ENCODE assay signal across 1 cellular context in the genomic region with DNA sequence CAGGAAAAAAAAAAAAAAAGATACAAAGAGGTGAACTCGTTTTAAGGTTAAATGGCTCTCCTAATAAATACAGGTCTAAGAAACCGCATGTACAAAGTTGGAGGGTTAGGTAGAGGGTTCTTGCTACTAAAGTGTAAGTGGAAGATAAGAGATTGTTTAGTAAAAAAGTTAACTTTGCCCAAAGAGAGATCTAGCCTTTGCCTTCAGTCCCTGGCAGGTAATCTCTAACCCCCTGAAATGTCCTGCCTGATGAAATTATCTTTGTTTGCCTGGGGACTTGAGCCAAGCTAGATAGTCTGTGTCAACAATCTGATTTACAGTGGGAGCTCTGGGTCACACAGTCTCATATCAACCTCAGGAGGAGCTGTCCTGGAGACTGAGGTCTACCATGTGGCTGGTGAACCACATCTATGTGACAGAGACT.
TF ChIP-seq lines count a peak whose summit lies in the region.

No MANE protein-coding gene starts in this region.

TF ChIP-seq in HepG2, 621 proteins besides CTCF, POLR2A, EP300 and RAD21 (continues in another document):
- TF ChIP-seq, protein P1, sequence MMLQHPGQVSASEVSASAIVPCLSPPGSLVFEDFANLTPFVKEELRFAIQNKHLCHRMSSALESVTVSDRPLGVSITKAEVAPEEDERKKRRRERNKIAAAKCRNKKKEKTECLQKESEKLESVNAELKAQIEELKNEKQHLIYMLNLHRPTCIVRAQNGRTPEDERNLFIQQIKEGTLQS (CRISPR knock-in tag; IDR thresholded peaks at IDR 0.05): no peak
- TF ChIP-seq, protein P2, sequence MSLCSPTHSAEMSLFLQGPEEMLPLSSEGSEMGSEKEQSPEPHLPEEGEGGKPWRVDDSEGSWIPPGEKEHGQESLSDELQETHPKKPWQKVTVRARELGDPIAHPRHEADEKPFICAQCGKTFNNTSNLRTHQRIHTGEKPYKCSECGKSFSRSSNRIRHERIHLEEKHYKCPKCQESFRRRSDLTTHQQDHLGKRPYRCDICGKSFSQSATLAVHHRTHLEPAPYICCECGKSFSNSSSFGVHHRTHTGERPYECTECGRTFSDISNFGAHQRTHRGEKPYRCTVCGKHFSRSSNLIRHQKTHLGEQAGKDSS (CRISPR knock-in tag; IDR thresholded peaks at IDR 0.05; ENCODE audit: borderline replicate concordance, low read depth): no peak
- TF ChIP-seq KMT2B (CRISPR knock-in tag; IDR thresholded peaks at IDR 0.05) (0 out of 2 replicates have a peak, but pooled peaks have one; percentile 27), ZNF709 (CRISPR knock-in tag; IDR thresholded peaks at IDR 0.05) (no peak), ZNF292 (CRISPR knock-in tag; IDR thresholded peaks at IDR 0.05; ENCODE audit: borderline replicate concordance, low read depth) (peak; percentile 73; the same call in 1 of the 2 replicates), DNMT1 (CRISPR knock-in tag; IDR thresholded peaks at IDR 0.05) (no peak), GZF1 (CRISPR knock-in tag; IDR thresholded peaks at IDR 0.05) (0 out of 2 replicates have a peak, but pooled peaks have one; percentile 22), ZNF430 (CRISPR knock-in tag; IDR thresholded peaks at IDR 0.05) (0 out of 2 replicates have a peak, but pooled peaks have one; percentile 21), RFX3 (CRISPR knock-in tag; IDR thresholded peaks at IDR 0.05) (no peak), BCL6 (CRISPR knock-in tag; IDR thresholded peaks at IDR 0.05) (peak; percentile 78; the same call in 1 of the 2 replicates), TARDBP (CRISPR knock-in tag; IDR thresholded peaks at IDR 0.05) (peak; percentile 66), PITX1 (CRISPR knock-in tag; IDR thresholded peaks at IDR 0.05) (peak; percentile 75; the same call in 1 of the 2 replicates), SRSF4 (IDR thresholded peaks at IDR 0.05; ENCODE audit: low read depth, low read length, poor library complexity, severe bottlenecking) (no peak), FOXJ3 (CRISPR knock-in tag; IDR thresholded peaks at IDR 0.05; ENCODE audit: borderline replicate concordance) (peak; percentile 89; the same call in 1 of the 2 replicates), HNRNPK (IDR thresholded peaks at IDR 0.05; ENCODE audit: low read depth, low read length, poor library complexity, severe bottlenecking) (no peak), ZMYM3 (CRISPR knock-in tag; IDR thresholded peaks at IDR 0.05) (peak; percentile 19; the same call in 1 of the 2 replicates), ISL2 (CRISPR knock-in tag; IDR thresholded peaks at IDR 0.05) (peak; percentile 85), TCF12 (IDR thresholded peaks at IDR 0.05) (no peak), TCF12 (CRISPR knock-in tag; IDR thresholded peaks at IDR 0.05) (no peak), SOX13 (IDR thresholded peaks at IDR 0.05) (peak; percentile 44; the same call in 1 of the 2 replicates), SOX13 (CRISPR knock-in tag; conservative IDR thresholded peaks at IDR 0.05 in 1 of 2, IDR thresholded peaks at IDR 0.05 in 1 of 2) (peak in 1 of 2 experiments; percentile 83; a peak in 2 of 4 replicates), FOSL2 (CRISPR knock-in tag; IDR thresholded peaks at IDR 0.05) (peak; percentile 56; the same call in 1 of the 2 replicates), HNF4A (CRISPR knock-in tag; IDR thresholded peaks at IDR 0.05) (peak; percentile 73), SRF (IDR thresholded peaks at IDR 0.05; ENCODE audit: low read depth, low read length) (no peak)
- TF ChIP-seq, protein P3, sequence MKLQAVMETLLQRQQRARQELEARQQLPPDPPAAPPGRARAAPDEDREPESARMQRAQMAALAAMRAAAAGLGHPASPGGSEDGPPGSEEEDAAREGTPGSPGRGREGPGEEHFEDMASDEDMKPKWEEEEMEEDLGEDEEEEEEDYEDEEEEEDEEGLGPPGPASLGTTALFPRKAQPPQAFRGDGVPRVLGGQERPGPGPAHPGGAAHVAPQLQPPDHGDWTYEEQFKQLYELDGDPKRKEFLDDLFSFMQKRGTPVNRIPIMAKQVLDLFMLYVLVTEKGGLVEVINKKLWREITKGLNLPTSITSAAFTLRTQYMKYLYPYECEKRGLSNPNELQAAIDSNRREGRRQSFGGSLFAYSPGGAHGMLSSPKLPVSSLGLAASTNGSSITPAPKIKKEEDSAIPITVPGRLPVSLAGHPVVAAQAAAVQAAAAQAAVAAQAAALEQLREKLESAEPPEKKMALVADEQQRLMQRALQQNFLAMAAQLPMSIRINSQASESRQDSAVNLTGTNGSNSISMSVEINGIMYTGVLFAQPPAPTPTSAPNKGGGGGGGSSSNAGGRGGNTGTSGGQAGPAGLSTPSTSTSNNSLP (IDR thresholded peaks at IDR 0.05; ENCODE audit: low read depth, low read length): peak; percentile 46
- TF ChIP-seq, protein P4, sequence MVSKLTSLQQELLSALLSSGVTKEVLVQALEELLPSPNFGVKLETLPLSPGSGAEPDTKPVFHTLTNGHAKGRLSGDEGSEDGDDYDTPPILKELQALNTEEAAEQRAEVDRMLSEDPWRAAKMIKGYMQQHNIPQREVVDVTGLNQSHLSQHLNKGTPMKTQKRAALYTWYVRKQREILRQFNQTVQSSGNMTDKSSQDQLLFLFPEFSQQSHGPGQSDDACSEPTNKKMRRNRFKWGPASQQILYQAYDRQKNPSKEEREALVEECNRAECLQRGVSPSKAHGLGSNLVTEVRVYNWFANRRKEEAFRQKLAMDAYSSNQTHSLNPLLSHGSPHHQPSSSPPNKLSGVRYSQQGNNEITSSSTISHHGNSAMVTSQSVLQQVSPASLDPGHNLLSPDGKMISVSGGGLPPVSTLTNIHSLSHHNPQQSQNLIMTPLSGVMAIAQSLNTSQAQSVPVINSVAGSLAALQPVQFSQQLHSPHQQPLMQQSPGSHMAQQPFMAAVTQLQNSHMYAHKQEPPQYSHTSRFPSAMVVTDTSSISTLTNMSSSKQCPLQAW (CRISPR knock-in tag; IDR thresholded peaks at IDR 0.05): 0 out of 2 replicates have a peak, but pooled peaks have one; percentile 50
- TF ChIP-seq, protein P5, sequence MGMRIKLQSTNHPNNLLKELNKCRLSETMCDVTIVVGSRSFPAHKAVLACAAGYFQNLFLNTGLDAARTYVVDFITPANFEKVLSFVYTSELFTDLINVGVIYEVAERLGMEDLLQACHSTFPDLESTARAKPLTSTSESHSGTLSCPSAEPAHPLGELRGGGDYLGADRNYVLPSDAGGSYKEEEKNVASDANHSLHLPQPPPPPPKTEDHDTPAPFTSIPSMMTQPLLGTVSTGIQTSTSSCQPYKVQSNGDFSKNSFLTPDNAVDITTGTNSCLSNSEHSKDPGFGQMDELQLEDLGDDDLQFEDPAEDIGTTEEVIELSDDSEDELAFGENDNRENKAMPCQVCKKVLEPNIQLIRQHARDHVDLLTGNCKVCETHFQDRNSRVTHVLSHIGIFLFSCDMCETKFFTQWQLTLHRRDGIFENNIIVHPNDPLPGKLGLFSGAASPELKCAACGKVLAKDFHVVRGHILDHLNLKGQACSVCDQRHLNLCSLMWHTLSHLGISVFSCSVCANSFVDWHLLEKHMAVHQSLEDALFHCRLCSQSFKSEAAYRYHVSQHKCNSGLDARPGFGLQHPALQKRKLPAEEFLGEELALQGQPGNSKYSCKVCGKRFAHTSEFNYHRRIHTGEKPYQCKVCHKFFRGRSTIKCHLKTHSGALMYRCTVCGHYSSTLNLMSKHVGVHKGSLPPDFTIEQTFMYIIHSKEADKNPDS (CRISPR knock-in tag; IDR thresholded peaks at IDR 0.05): no peak
- TF ChIP-seq, protein P6, sequence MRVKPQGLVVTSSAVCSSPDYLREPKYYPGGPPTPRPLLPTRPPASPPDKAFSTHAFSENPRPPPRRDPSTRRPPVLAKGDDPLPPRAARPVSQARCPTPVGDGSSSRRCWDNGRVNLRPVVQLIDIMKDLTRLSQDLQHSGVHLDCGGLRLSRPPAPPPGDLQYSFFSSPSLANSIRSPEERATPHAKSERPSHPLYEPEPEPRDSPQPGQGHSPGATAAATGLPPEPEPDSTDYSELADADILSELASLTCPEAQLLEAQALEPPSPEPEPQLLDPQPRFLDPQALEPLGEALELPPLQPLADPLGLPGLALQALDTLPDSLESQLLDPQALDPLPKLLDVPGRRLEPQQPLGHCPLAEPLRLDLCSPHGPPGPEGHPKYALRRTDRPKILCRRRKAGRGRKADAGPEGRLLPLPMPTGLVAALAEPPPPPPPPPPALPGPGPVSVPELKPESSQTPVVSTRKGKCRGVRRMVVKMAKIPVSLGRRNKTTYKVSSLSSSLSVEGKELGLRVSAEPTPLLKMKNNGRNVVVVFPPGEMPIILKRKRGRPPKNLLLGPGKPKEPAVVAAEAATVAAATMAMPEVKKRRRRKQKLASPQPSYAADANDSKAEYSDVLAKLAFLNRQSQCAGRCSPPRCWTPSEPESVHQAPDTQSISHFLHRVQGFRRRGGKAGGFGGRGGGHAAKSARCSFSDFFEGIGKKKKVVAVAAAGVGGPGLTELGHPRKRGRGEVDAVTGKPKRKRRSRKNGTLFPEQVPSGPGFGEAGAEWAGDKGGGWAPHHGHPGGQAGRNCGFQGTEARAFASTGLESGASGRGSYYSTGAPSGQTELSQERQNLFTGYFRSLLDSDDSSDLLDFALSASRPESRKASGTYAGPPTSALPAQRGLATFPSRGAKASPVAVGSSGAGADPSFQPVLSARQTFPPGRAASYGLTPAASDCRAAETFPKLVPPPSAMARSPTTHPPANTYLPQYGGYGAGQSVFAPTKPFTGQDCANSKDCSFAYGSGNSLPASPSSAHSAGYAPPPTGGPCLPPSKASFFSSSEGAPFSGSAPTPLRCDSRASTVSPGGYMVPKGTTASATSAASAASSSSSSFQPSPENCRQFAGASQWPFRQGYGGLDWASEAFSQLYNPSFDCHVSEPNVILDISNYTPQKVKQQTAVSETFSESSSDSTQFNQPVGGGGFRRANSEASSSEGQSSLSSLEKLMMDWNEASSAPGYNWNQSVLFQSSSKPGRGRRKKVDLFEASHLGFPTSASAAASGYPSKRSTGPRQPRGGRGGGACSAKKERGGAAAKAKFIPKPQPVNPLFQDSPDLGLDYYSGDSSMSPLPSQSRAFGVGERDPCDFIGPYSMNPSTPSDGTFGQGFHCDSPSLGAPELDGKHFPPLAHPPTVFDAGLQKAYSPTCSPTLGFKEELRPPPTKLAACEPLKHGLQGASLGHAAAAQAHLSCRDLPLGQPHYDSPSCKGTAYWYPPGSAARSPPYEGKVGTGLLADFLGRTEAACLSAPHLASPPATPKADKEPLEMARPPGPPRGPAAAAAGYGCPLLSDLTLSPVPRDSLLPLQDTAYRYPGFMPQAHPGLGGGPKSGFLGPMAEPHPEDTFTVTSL (CRISPR knock-in tag; IDR thresholded peaks at IDR 0.05; ENCODE audit: borderline replicate concordance): peak; percentile 73; the same call in 1 of the 2 replicates
- TF ChIP-seq, protein P7, sequence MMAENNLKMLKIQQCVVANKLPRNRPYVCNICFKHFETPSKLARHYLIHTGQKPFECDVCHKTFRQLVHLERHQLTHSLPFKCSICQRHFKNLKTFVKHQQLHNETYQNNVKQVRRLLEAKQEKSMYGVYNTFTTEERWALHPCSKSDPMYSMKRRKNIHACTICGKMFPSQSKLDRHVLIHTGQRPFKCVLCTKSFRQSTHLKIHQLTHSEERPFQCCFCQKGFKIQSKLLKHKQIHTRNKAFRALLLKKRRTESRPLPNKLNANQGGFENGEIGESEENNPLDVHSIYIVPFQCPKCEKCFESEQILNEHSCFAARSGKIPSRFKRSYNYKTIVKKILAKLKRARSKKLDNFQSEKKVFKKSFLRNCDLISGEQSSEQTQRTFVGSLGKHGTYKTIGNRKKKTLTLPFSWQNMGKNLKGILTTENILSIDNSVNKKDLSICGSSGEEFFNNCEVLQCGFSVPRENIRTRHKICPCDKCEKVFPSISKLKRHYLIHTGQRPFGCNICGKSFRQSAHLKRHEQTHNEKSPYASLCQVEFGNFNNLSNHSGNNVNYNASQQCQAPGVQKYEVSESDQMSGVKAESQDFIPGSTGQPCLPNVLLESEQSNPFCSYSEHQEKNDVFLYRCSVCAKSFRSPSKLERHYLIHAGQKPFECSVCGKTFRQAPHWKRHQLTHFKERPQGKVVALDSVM (CRISPR knock-in tag; IDR thresholded peaks at IDR 0.05): no peak
- TF ChIP-seq, protein P8, sequence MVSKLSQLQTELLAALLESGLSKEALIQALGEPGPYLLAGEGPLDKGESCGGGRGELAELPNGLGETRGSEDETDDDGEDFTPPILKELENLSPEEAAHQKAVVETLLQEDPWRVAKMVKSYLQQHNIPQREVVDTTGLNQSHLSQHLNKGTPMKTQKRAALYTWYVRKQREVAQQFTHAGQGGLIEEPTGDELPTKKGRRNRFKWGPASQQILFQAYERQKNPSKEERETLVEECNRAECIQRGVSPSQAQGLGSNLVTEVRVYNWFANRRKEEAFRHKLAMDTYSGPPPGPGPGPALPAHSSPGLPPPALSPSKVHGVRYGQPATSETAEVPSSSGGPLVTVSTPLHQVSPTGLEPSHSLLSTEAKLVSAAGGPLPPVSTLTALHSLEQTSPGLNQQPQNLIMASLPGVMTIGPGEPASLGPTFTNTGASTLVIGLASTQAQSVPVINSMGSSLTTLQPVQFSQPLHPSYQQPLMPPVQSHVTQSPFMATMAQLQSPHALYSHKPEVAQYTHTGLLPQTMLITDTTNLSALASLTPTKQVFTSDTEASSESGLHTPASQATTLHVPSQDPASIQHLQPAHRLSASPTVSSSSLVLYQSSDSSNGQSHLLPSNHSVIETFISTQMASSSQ (IDR thresholded peaks at IDR 0.05; ENCODE audit: low read depth): no peak
- TF ChIP-seq, protein P8 (CRISPR knock-in tag; IDR thresholded peaks at IDR 0.05; ENCODE audit: borderline replicate concordance): no peak; the same call in 1 of the 2 replicates
- TF ChIP-seq, protein P9, sequence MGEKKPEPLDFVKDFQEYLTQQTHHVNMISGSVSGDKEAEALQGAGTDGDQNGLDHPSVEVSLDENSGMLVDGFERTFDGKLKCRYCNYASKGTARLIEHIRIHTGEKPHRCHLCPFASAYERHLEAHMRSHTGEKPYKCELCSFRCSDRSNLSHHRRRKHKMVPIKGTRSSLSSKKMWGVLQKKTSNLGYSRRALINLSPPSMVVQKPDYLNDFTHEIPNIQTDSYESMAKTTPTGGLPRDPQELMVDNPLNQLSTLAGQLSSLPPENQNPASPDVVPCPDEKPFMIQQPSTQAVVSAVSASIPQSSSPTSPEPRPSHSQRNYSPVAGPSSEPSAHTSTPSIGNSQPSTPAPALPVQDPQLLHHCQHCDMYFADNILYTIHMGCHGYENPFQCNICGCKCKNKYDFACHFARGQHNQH (CRISPR knock-in tag; IDR thresholded peaks at IDR 0.05): peak; percentile 59; the same call in 1 of the 2 replicates
- TF ChIP-seq, protein P10, sequence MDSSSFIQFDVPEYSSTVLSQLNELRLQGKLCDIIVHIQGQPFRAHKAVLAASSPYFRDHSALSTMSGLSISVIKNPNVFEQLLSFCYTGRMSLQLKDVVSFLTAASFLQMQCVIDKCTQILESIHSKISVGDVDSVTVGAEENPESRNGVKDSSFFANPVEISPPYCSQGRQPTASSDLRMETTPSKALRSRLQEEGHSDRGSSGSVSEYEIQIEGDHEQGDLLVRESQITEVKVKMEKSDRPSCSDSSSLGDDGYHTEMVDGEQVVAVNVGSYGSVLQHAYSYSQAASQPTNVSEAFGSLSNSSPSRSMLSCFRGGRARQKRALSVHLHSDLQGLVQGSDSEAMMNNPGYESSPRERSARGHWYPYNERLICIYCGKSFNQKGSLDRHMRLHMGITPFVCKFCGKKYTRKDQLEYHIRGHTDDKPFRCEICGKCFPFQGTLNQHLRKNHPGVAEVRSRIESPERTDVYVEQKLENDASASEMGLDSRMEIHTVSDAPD (CRISPR knock-in tag; IDR thresholded peaks at IDR 0.05): peak; percentile 62; the same call in 1 of the 2 replicates
